Comparison of ENCODE assay signal across 9 cellular contexts in the genomic region with DNA sequence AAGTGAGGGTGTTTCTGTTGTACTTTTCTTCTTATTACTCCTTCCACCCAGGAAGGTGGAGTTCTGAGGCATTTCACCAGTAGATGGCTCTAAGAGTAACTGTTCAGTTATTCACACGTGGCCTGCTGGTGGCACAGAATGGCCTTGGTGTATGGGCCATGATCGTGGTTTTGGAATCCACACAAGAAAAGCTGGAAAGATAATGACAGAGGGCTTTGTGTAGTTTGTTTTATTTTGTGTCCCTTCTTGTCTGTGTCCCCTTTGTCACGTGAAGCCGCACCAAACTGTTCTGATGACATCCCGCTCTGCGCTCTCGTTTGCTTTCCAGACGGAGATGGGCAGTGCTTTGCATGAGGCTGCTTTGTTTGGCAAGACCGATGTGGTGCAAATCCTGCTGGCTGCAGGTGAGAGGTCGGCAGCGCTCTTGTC.
DNase-seq lines count a peak whose midpoint lies in the region; ATAC-seq and TF ChIP-seq lines count a peak whose summit lies in the region.
"Had no signal": no experiment of that assay in that cellular context is flagged by ENCODE, and none has a peak within 500 bp of the region (broad histone marks: within the 10 kb centered on the region; RNA-seq: fewer than 3 reads in every experiment).

No MANE protein-coding gene starts in this region.

- H3K36me3 Mint-ChIP-seq in neural progenitor cell, result peaks cover 10% of the 10 kb centered on the region
- peaks cover 1% of the 10 kb centered on the region for H3K36me3 Mint-ChIP-seq in activated CD8-positive, alpha-beta memory T cell treated with anti-CD3 and anti-CD28 coated beads, Interleukin-2, amount 10 ng/mL, durations not matched to agents 7 days and 5 days

- TF ChIP-seq CTCF in choroid plexus epithelial cell (conservative IDR thresholded peaks at IDR 0.05; ENCODE audit: low read depth, low read length) (peak; percentile 56), neural progenitor cell (IDR thresholded peaks at IDR 0.05) (peak; percentile 26), uterus (IDR thresholded peaks at IDR 0.05) (no peak)

- H3K4me2 ChIP-seq in neural progenitor cell, result no peak overlapping the region

- no peak overlapping the region for H2AFZ ChIP-seq in neural progenitor cell (replicated peaks)

- H4K20me1 ChIP-seq in neural progenitor cell (ENCODE audit: low read depth), result no peaks in the 10 kb centered on the region

- H3K4me1 ChIP-seq in neural progenitor cell, result no peaks in the 10 kb centered on the region
- no peaks in the 10 kb centered on the region for H3K4me1 ChIP-seq in uterus

- peaks cover 6% of the 10 kb centered on the region for H3K4me1 Mint-ChIP-seq in neural progenitor cell
- H3K4me1 Mint-ChIP-seq in activated CD8-positive, alpha-beta memory T cell treated with anti-CD3 and anti-CD28 coated beads, Interleukin-2, amount 10 ng/mL, durations not matched to agents 7 days and 5 days, result peaks cover 3% of the 10 kb centered on the region

- no peak overlapping the region for H3K9ac ChIP-seq in neural progenitor cell

- H3K27ac Mint-ChIP-seq in neural progenitor cell, result no peak overlapping the region
- no peak overlapping the region for H3K27ac Mint-ChIP-seq in activated CD8-positive, alpha-beta memory T cell treated with anti-CD3 and anti-CD28 coated beads, Interleukin-2, amount 10 ng/mL, durations not matched to agents 7 days and 5 days

- peaks cover 9% of the 10 kb centered on the region for H3F3A ChIP-seq in neural progenitor cell (ENCODE audit: low read depth)

- TF ChIP-seq POLR2A in uterus (IDR thresholded peaks at IDR 0.05), result no peak

- H3K4me3 Mint-ChIP-seq in neural progenitor cell, result no peak overlapping the region
- no peak overlapping the region for H3K4me3 Mint-ChIP-seq in activated CD8-positive, alpha-beta memory T cell treated with anti-CD3 and anti-CD28 coated beads, Interleukin-2, amount 10 ng/mL, durations not matched to agents 7 days and 5 days

- no peaks in the 10 kb centered on the region for H3K27me3 Mint-ChIP-seq in neural progenitor cell (ENCODE audit: insufficient read depth, low read depth)
- H3K27me3 Mint-ChIP-seq in activated CD8-positive, alpha-beta memory T cell treated with anti-CD3 and anti-CD28 coated beads, Interleukin-2, amount 10 ng/mL, durations not matched to agents 7 days and 5 days, result no peaks in the 10 kb centered on the region

- intact Hi-C loops in uterus (cut with DNase I; ENCODE audit: low total_unique reads), result loop anchor here (10.0 kb wide), 1 partner anchor 162 kb away; a partner anchor contains a TSS

- peak; percentile 35 for DNase-seq in ELR (ENCODE audit: low read depth)
- peak; percentile 56 for DNase-seq in M059J (ENCODE audit: low read depth)
- DNase-seq in choroid plexus epithelial cell (ENCODE audit: low read depth), result peak; percentile 51
- DNase-seq in neural progenitor cell (ENCODE audit: low spot score), result peak; percentile 26
- DNase-seq in activated CD8-positive, alpha-beta memory T cell treated with anti-CD3 and anti-CD28 coated beads, Interleukin-2, amount 10 ng/mL, durations not matched to agents 7 days and 5 days, result no peak
- no peak for DNase-seq in uterus
- DNase-seq in OCI-M2 (lab: John Stamatoyannopoulos, UW; ENCODE audit: unreplicated experiment), result no peak
- no peak for DNase-seq in HK-2 (ENCODE audit: unreplicated experiment)
- DNase-seq: SHP77 treated with DMSO at 0.1 percent for 48 hours had no signal

- CTCF ChIA-PET in activated CD8-positive, alpha-beta memory T cell treated with anti-CD3 and anti-CD28 coated beads, Interleukin-2, amount 10 ng/mL, durations not matched to agents 7 days and 5 days (lab: Charles Lee), result interaction anchor here (6.7 kb wide), 1 partner anchor 222 kb away, joined by 50 read pairs; no protein-coding TSS in a partner anchor

- no peak overlapping the region for H3K4me3 ChIP-seq in choroid plexus epithelial cell (ENCODE audit: low read depth, low read length)
- no peak overlapping the region for H3K4me3 ChIP-seq in neural progenitor cell
- H3K4me3 ChIP-seq in uterus, result no peak overlapping the region

- H3K36me3 ChIP-seq in neural progenitor cell (no peaks in the 10 kb centered on the region), uterus (no peaks in the 10 kb centered on the region)

- H3K9me3 Mint-ChIP-seq in neural progenitor cell, result no peaks in the 10 kb centered on the region
- no peaks in the 10 kb centered on the region for H3K9me3 Mint-ChIP-seq in activated CD8-positive, alpha-beta memory T cell treated with anti-CD3 and anti-CD28 coated beads, Interleukin-2, amount 10 ng/mL, durations not matched to agents 7 days and 5 days (ENCODE audit: low read depth)

- H3K27me3 ChIP-seq in neural progenitor cell (no peaks in the 10 kb centered on the region), uterus (no peaks in the 10 kb centered on the region)

- H3K9me3 ChIP-seq in neural progenitor cell (ENCODE audit: low read depth) (no peaks in the 10 kb centered on the region), uterus (no peaks in the 10 kb centered on the region)

- H3K27ac ChIP-seq in neural progenitor cell (no peak overlapping the region), uterus (no peak overlapping the region)

- ATAC-seq in activated CD8-positive, alpha-beta memory T cell treated with anti-CD3 and anti-CD28 coated beads, Interleukin-2, amount 10 ng/mL, durations not matched to agents 7 days and 5 days, result no peak

- H3K79me2 ChIP-seq in neural progenitor cell (ENCODE audit: low read depth), result no peaks in the 10 kb centered on the region

Comparison
In these comparisons a context has a peak if more than half of its experiments do, and no peak if none do; other contexts are left out.
1. DNase-seq: peak in ELR (single experiment), M059J (single experiment), choroid plexus epithelial cell (single experiment) and neural progenitor cell (single experiment); none in activated CD8-positive, alpha-beta memory T cell treated with anti-CD3 and anti-CD28 coated beads, Interleukin-2, amount 10 ng/mL, durations not matched to agents 7 days and 5 days (single experiment), uterus (0 of 2), OCI-M2 (single experiment) and HK-2 (single experiment).
2. CTCF ChIP-seq: peak in choroid plexus epithelial cell (single experiment) and neural progenitor cell (single experiment); none in uterus (0 of 4).